In the genomic region with DNA sequence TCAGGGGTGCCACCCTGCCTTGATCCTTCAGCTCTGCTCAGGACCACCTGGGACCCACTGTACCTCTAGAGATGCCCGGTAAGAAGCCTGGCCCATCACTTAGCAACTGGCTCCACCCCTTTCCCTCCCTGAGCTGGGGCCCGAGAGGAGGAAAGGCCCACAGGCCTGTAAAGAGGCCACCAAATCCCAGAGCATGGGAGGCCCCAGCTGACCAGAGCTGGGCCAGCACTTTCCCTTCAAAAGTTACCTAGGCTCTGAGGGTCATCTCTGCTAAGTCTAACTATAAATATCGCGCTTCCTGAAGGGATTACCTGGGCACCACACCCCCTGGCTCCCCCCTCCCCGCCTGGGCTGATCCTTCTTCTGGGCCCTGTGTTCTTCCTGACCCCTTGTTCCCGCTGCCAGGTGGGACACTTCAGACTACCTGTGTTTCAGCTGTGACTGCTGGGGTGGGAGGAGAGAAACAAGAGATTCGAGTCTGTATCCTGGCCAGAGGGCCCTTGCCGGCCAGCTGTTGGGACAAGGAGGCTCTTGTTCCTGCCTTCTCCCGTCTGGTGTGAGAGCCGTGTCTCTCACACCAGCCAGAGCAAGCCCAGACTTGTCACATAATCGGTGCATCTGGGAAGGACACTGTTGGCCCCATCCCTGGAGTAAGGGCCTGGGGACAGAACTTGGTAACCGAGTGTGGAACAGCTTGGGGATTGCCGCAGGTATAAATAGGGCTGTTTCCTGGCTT, we compare ENCODE assay signal across 1 cellular context.
TF ChIP-seq lines count a peak whose summit lies in the region.

No MANE protein-coding gene starts in this region.

TF ChIP-seq in GM12878, 131 proteins besides CTCF, POLR2A, EP300 and RAD21:
- TF ChIP-seq, protein P1, sequence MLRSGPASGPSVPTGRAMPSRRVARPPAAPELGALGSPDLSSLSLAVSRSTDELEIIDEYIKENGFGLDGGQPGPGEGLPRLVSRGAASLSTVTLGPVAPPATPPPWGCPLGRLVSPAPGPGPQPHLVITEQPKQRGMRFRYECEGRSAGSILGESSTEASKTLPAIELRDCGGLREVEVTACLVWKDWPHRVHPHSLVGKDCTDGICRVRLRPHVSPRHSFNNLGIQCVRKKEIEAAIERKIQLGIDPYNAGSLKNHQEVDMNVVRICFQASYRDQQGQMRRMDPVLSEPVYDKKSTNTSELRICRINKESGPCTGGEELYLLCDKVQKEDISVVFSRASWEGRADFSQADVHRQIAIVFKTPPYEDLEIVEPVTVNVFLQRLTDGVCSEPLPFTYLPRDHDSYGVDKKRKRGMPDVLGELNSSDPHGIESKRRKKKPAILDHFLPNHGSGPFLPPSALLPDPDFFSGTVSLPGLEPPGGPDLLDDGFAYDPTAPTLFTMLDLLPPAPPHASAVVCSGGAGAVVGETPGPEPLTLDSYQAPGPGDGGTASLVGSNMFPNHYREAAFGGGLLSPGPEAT (IDR thresholded peaks at IDR 0.05; ENCODE audit: low read depth), result no peak
- TF ChIP-seq, protein P2, sequence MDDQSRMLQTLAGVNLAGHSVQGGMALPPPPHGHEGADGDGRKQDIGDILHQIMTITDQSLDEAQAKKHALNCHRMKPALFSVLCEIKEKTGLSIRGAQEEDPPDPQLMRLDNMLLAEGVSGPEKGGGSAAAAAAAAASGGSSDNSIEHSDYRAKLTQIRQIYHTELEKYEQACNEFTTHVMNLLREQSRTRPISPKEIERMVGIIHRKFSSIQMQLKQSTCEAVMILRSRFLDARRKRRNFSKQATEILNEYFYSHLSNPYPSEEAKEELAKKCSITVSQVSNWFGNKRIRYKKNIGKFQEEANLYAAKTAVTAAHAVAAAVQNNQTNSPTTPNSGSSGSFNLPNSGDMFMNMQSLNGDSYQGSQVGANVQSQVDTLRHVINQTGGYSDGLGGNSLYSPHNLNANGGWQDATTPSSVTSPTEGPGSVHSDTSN (IDR thresholded peaks at IDR 0.05; ENCODE audit: insufficient replicate concordance, low read depth, low read length), result no peak
- TF ChIP-seq JUND (IDR thresholded peaks at IDR 0.05; ENCODE audit: low read depth, low read length) (no peak), LARP7 (IDR thresholded peaks at IDR 0.05) (no peak), POLR2AphosphoS5 (IDR thresholded peaks at IDR 0.05; ENCODE audit: low read length) (no peak), TARDBP (IDR thresholded peaks at IDR 0.05; ENCODE audit: borderline replicate concordance) (no peak), ZNF217 (IDR thresholded peaks at IDR 0.05) (no peak), BRCA1 (IDR thresholded peaks at IDR 0.05; ENCODE audit: low read depth, low read length) (no peak), CREB1 (IDR thresholded peaks at IDR 0.05; ENCODE audit: low read depth) (no peak), RUNX3 (IDR thresholded peaks at IDR 0.05; ENCODE audit: low read length) (no peak), MTA2 (IDR thresholded peaks at IDR 0.05; ENCODE audit: low read depth) (no peak), SRF (IDR thresholded peaks at IDR 0.05; ENCODE audit: low read depth in 2 of 2, low read length in 2 of 2) (no peak), FOXK2 (IDR thresholded peaks at IDR 0.05) (no peak), BCL11A (IDR thresholded peaks at IDR 0.05; ENCODE audit: low read depth, low read length) (no peak)
- TF ChIP-seq, protein P3, sequence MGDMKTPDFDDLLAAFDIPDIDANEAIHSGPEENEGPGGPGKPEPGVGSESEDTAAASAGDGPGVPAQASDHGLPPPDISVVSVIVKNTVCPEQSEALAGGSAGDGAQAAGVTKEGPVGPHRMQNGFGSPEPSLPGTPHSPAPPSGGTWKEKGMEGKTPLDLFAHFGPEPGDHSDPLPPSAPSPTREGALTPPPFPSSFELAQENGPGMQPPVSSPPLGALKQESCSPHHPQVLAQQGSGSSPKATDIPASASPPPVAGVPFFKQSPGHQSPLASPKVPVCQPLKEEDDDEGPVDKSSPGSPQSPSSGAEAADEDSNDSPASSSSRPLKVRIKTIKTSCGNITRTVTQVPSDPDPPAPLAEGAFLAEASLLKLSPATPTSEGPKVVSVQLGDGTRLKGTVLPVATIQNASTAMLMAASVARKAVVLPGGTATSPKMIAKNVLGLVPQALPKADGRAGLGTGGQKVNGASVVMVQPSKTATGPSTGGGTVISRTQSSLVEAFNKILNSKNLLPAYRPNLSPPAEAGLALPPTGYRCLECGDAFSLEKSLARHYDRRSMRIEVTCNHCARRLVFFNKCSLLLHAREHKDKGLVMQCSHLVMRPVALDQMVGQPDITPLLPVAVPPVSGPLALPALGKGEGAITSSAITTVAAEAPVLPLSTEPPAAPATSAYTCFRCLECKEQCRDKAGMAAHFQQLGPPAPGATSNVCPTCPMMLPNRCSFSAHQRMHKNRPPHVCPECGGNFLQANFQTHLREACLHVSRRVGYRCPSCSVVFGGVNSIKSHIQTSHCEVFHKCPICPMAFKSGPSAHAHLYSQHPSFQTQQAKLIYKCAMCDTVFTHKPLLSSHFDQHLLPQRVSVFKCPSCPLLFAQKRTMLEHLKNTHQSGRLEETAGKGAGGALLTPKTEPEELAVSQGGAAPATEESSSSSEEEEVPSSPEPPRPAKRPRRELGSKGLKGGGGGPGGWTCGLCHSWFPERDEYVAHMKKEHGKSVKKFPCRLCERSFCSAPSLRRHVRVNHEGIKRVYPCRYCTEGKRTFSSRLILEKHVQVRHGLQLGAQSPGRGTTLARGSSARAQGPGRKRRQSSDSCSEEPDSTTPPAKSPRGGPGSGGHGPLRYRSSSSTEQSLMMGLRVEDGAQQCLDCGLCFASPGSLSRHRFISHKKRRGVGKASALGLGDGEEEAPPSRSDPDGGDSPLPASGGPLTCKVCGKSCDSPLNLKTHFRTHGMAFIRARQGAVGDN (IDR thresholded peaks at IDR 0.05), result no peak
- TF ChIP-seq, protein P4, sequence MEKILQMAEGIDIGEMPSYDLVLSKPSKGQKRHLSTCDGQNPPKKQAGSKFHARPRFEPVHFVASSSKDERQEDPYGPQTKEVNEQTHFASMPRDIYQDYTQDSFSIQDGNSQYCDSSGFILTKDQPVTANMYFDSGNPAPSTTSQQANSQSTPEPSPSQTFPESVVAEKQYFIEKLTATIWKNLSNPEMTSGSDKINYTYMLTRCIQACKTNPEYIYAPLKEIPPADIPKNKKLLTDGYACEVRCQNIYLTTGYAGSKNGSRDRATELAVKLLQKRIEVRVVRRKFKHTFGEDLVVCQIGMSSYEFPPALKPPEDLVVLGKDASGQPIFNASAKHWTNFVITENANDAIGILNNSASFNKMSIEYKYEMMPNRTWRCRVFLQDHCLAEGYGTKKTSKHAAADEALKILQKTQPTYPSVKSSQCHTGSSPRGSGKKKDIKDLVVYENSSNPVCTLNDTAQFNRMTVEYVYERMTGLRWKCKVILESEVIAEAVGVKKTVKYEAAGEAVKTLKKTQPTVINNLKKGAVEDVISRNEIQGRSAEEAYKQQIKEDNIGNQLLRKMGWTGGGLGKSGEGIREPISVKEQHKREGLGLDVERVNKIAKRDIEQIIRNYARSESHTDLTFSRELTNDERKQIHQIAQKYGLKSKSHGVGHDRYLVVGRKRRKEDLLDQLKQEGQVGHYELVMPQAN (conservative IDR thresholded peaks at IDR 0.05), result no peak
- TF ChIP-seq, protein P5, sequence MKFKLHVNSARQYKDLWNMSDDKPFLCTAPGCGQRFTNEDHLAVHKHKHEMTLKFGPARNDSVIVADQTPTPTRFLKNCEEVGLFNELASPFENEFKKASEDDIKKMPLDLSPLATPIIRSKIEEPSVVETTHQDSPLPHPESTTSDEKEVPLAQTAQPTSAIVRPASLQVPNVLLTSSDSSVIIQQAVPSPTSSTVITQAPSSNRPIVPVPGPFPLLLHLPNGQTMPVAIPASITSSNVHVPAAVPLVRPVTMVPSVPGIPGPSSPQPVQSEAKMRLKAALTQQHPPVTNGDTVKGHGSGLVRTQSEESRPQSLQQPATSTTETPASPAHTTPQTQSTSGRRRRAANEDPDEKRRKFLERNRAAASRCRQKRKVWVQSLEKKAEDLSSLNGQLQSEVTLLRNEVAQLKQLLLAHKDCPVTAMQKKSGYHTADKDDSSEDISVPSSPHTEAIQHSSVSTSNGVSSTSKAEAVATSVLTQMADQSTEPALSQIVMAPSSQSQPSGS (IDR thresholded peaks at IDR 0.05; ENCODE audit: low read length), result no peak
- TF ChIP-seq, protein P6, sequence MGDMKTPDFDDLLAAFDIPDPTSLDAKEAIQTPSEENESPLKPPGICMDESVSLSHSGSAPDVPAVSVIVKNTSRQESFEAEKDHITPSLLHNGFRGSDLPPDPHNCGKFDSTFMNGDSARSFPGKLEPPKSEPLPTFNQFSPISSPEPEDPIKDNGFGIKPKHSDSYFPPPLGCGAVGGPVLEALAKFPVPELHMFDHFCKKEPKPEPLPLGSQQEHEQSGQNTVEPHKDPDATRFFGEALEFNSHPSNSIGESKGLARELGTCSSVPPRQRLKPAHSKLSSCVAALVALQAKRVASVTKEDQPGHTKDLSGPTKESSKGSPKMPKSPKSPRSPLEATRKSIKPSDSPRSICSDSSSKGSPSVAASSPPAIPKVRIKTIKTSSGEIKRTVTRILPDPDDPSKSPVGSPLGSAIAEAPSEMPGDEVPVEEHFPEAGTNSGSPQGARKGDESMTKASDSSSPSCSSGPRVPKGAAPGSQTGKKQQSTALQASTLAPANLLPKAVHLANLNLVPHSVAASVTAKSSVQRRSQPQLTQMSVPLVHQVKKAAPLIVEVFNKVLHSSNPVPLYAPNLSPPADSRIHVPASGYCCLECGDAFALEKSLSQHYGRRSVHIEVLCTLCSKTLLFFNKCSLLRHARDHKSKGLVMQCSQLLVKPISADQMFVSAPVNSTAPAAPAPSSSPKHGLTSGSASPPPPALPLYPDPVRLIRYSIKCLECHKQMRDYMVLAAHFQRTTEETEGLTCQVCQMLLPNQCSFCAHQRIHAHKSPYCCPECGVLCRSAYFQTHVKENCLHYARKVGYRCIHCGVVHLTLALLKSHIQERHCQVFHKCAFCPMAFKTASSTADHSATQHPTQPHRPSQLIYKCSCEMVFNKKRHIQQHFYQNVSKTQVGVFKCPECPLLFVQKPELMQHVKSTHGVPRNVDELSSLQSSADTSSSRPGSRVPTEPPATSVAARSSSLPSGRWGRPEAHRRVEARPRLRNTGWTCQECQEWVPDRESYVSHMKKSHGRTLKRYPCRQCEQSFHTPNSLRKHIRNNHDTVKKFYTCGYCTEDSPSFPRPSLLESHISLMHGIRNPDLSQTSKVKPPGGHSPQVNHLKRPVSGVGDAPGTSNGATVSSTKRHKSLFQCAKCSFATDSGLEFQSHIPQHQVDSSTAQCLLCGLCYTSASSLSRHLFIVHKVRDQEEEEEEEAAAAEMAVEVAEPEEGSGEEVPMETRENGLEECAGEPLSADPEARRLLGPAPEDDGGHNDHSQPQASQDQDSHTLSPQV (IDR thresholded peaks at IDR 0.05), result no peak
